In the genomic region with DNA sequence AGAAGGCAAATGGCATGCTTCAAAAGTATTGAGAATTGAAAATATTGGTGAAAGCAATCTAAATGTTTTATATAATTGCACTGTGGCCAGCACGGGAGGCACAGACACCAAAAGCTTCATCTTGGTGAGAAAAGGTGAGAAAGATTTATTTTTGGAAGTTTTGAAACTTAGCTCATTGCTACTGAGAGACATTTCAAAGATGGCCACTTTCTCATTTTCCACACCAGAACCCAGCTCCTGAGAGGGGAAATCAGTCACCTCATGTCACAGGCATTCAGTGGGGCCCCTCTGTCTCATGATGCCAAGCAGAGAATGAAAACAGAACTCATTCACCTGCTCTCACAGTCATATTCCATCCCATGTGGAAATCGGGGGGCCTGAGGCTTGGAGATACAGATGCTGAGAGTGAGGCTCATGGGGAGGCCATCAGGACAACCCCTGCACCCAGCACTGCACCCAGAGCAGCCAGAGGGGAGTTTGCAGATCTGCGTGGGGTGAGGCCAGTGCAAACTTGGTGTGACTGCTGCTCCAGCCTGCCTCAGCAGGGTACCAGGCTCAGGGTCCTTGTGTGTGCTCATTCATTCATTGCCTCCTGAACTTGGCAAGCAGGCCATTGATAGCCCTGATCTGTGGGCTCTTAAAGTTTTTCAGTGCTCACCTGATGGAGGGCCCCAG, we compare ENCODE assay signal across 21 cellular contexts. TPM values are rescaled to one million over a fixed set of nuclear protein-coding genes. Genes with fewer than 3 reads are reported as not detected.
DNase-seq lines count a peak whose midpoint lies in the region; ATAC-seq and TF ChIP-seq lines count a peak whose summit lies in the region.
"Had no signal": no experiment of that assay in that cellular context is flagged by ENCODE, and none has a peak within 500 bp of the region (broad histone marks: within the 10 kb centered on the region; RNA-seq: fewer than 3 reads in every experiment).

No MANE protein-coding gene starts in this region.

- H3K4me1 ChIP-seq in gastroesophageal sphincter = no peaks in the 10 kb centered on the region

- H3K27ac Mint-ChIP-seq in T-helper 1 cell treated with Interleukin-12 subunit alpha and Interleukin-12 subunit beta and Interleukin-4 antibody, amounts not matched to agents 30 μg/mL and 1 μg/mL, for 36 hours = peak overlapping the region; percentile 69
- H3K27ac Mint-ChIP-seq in stimulated activated effector memory CD8-positive, alpha-beta T cell treated with anti-CD3 and anti-CD28 coated beads, Interleukin-12 subunit alpha, Interleukin-12 subunit beta, amount 100 ng/mL, for 72 hours = peak overlapping the region; percentile 77

- H3K9me3 ChIP-seq in gastroesophageal sphincter = peaks cover 0 to 12% (median 0%) of the 10 kb centered on the region in 3 donors
- H3K9me3 ChIP-seq: SK-N-SH had no signal

- peaks cover 79% of the 10 kb centered on the region for H3K36me3 Mint-ChIP-seq in T-helper 1 cell treated with Interleukin-12 subunit alpha and Interleukin-12 subunit beta and Interleukin-4 antibody, amounts not matched to agents 30 μg/mL and 1 μg/mL, for 36 hours (ENCODE audit: low read depth)
- H3K36me3 Mint-ChIP-seq in stimulated activated effector memory CD8-positive, alpha-beta T cell treated with anti-CD3 and anti-CD28 coated beads, Interleukin-12 subunit alpha, Interleukin-12 subunit beta, amount 100 ng/mL, for 72 hours = peaks cover 60% of the 10 kb centered on the region
- H3K36me3 Mint-ChIP-seq: CD14-positive monocyte had no signal

- DNase-seq in T-helper 1 cell = no peak
- no peak for DNase-seq in stimulated activated effector memory CD8-positive, alpha-beta T cell treated with anti-CD3 and anti-CD28 coated beads, Interleukin-12 subunit alpha, Interleukin-12 subunit beta, amount 100 ng/mL, for 72 hours (ENCODE audit: low spot score in 2 of 2)
- DNase-seq in NOMO-1 (lab: John Stamatoyannopoulos, UW; ENCODE audit: unreplicated experiment in 2 of 2) = no peak
- no peak for DNase-seq in GF-D8 (lab: John Stamatoyannopoulos, UW)
- DNase-seq: DND-41, H7, KBM-7, NCI-H1105, NCI-H2081, PC-3, RPMI8226, SHP77 treated with DMSO at 0.1 percent for 48 hours, SK-N-SH had no signal

- H3K4me1 Mint-ChIP-seq in T-helper 1 cell treated with Interleukin-12 subunit alpha and Interleukin-12 subunit beta and Interleukin-4 antibody, amounts not matched to agents 30 μg/mL and 1 μg/mL, for 36 hours (ENCODE audit: low read depth) = peaks cover 30% of the 10 kb centered on the region
- peaks cover 31% of the 10 kb centered on the region for H3K4me1 Mint-ChIP-seq in stimulated activated effector memory CD8-positive, alpha-beta T cell treated with anti-CD3 and anti-CD28 coated beads, Interleukin-12 subunit alpha, Interleukin-12 subunit beta, amount 100 ng/mL, for 72 hours
- H3K4me1 Mint-ChIP-seq: CD14-positive monocyte had no signal

- H3K27me3 Mint-ChIP-seq in T-helper 1 cell treated with Interleukin-12 subunit alpha and Interleukin-12 subunit beta and Interleukin-4 antibody, amounts not matched to agents 30 μg/mL and 1 μg/mL, for 36 hours (ENCODE audit: low read depth) = no peaks in the 10 kb centered on the region

- no peak overlapping the region for H3K27ac ChIP-seq in gastroesophageal sphincter
- H3K27ac ChIP-seq: 22Rv1 had no signal

- no peak overlapping the region for H3K4me3 ChIP-seq in gastroesophageal sphincter

- TF ChIP-seq EP300 in gastroesophageal sphincter (IDR thresholded peaks at IDR 0.05) = no peak

- 40 to 62% methylated on average over 1 of the region's 3 CpGs for WGBS in gastroesophageal sphincter (ENCODE audit: low coverage in 1 of 2), 2 donors

- no peak overlapping the region for H3K4me3 Mint-ChIP-seq in T-helper 1 cell treated with Interleukin-12 subunit alpha and Interleukin-12 subunit beta and Interleukin-4 antibody, amounts not matched to agents 30 μg/mL and 1 μg/mL, for 36 hours
- H3K4me3 Mint-ChIP-seq in stimulated activated effector memory CD8-positive, alpha-beta T cell treated with anti-CD3 and anti-CD28 coated beads, Interleukin-12 subunit alpha, Interleukin-12 subunit beta, amount 100 ng/mL, for 72 hours = peak overlapping the region; percentile 6
- H3K4me3 Mint-ChIP-seq: CD14-positive monocyte had no signal

- TF ChIP-seq CTCF in gastroesophageal sphincter (IDR thresholded peaks at IDR 0.05) = no peak

- H3K9me3 Mint-ChIP-seq in T-helper 1 cell treated with Interleukin-12 subunit alpha and Interleukin-12 subunit beta and Interleukin-4 antibody, amounts not matched to agents 30 μg/mL and 1 μg/mL, for 36 hours = peaks cover 24% of the 10 kb centered on the region
- peaks cover 14% of the 10 kb centered on the region for H3K9me3 Mint-ChIP-seq in stimulated activated effector memory CD8-positive, alpha-beta T cell treated with anti-CD3 and anti-CD28 coated beads, Interleukin-12 subunit alpha, Interleukin-12 subunit beta, amount 100 ng/mL, for 72 hours

- no peak for TF ChIP-seq POLR2A in gastroesophageal sphincter (IDR thresholded peaks at IDR 0.05)

- no peaks in the 10 kb centered on the region for H3K27me3 ChIP-seq in gastroesophageal sphincter

- peak; percentile 56 for ATAC-seq in GM19351 (IDR thresholded peaks at IDR 0.05; ENCODE audit: unreplicated experiment)
- peak; percentile 30 for ATAC-seq in HG03432 (IDR thresholded peaks at IDR 0.05; ENCODE audit: unreplicated experiment)
- no peak for ATAC-seq in stimulated activated effector memory CD8-positive, alpha-beta T cell treated with anti-CD3 and anti-CD28 coated beads, Interleukin-12 subunit alpha, Interleukin-12 subunit beta, amount 100 ng/mL, for 72 hours
- no peak for ATAC-seq in gastroesophageal sphincter
- ATAC-seq: HepG2, PC-3 had no signal

- H3K36me3 ChIP-seq in gastroesophageal sphincter = no peaks in the 10 kb centered on the region

RNA-seq across cellular contexts. Expression of a gene that starts 31.4 kb away (rescaled TPM):
- 10 to 100 TPM in 1 of 4 donors, 1 to 10 TPM in 3; 2.1 to 14.9 (median 5.0) TPM for total RNA-seq in gastroesophageal sphincter
- total RNA-seq: G401 had no signal

RNA-seq across cellular contexts. Expression of a gene that starts 36.0 kb away (rescaled TPM):
- total RNA-seq in gastroesophageal sphincter = 1 to 10 TPM in 1 of 4 donors, under 1 TPM in 2, not detected in 1; 0.47 to 5.0 (median 0.89) TPM
- total RNA-seq: G401, H7, HepG2, PC-3 had no signal

Comparison
In these comparisons a context has a peak if more than half of its experiments do, and no peak if none do; other contexts are left out.
1. ATAC-seq: peak in GM19351 (single experiment) and HG03432 (single experiment); none in stimulated activated effector memory CD8-positive, alpha-beta T cell treated with anti-CD3 and anti-CD28 coated beads, Interleukin-12 subunit alpha, Interleukin-12 subunit beta, amount 100 ng/mL, for 72 hours (single experiment) and gastroesophageal sphincter (single experiment).